ENCODE assay signal across 18 cellular contexts in the genomic region with DNA sequence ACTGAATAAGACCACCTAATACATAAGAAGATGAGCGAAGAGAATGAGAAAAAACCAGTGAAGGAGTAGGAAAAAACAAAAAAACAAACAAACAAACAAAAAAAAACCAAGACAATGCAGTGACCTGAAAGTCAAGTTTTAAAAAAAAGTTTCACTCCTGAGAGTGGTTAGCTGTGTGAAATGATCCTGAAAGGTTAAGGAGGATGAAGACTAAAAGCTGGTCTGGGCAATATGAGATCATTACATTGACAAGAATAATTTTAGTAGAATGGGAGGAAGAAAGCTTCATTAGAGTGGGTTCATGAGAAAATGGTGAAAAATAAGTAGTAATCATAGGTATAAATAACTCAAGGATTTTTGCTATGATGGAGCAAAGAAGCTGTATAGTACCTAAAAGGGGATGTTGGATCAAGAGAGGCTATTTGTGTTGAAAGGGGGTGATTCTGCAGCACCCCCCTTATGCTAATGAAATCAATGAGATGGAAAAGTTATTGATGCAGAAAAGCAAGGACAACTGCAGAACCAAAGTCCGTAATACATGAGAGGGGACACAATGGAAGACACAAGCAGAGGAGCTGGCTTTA.
A peak's percentile ranks its signal among the peaks of the same experiment; 100 is the strongest.
DNase-seq lines count a peak whose midpoint lies in the region; ATAC-seq, FAIRE-seq and TF ChIP-seq lines count a peak whose summit lies in the region.
"Had no signal": no experiment of that assay in that cellular context is flagged by ENCODE, and none has a peak within 500 bp of the region (broad histone marks: within the 10 kb centered on the region; RNA-seq: fewer than 3 reads in every experiment).

No MANE protein-coding gene starts in this region.

- H3K27ac ChIP-seq in GM12878 (ENCODE audit: control insufficient read depth, insufficient read depth): no peak overlapping the region
- no peak overlapping the region for H3K27ac ChIP-seq in PC-3 (ENCODE audit: low read length)
- H3K27ac ChIP-seq: left ventricle myocardium inferior, SK-N-MC had no signal

- H3F3A ChIP-seq in PC-3 (ENCODE audit: low read length, unreplicated experiment): no peaks in the 10 kb centered on the region

- H3K9me3 ChIP-seq in GM12878 (replicated peaks; ENCODE audit: control insufficient read depth, insufficient read depth, low read length) (peaks cover 5% of the 10 kb centered on the region; the same call in 1 of the 3 replicates), PC-3 (ENCODE audit: low read length) (no peaks in the 10 kb centered on the region)
- H3K9me3 ChIP-seq: left ventricle myocardium inferior had no signal

- CTCF ChIA-PET in GM12878 (lab: Yijun Ruan, JAX) (interaction anchor here (0.7 to 1.8 kb wide), 7 partner anchors 8 to 838 kb away, joined by 3 to 6 read pairs (median 3); no protein-coding TSS in a partner anchor), PC-3 (lab: Charles Lee) (no interaction called here)

- BruUV-seq in GM12878 (replicated peaks; lab: Mats Ljungman, UMichigan): no TSS peak
- BruUV-seq in PC-3 (replicated peaks; lab: Mats Ljungman, UMichigan): no TSS peak

- peaks cover 16% of the 10 kb centered on the region for H3K4me1 ChIP-seq in GM12878 (ENCODE audit: control insufficient read depth, insufficient read depth, low read length)
- H3K4me1 ChIP-seq in PC-3 (ENCODE audit: insufficient read depth, low read length): no peaks in the 10 kb centered on the region

- ATAC-seq in GM19351 (IDR thresholded peaks at IDR 0.05; ENCODE audit: unreplicated experiment) (peak; percentile 77), HG02852 (IDR thresholded peaks at IDR 0.05; ENCODE audit: unreplicated experiment) (peak; percentile 71), GM12878 (peak; percentile 79), esophagus mucosa (no peak), HG03457 (IDR thresholded peaks at IDR 0.05; ENCODE audit: unreplicated experiment) (no peak), PC-3 (no peak)
- ATAC-seq: activated CD8-positive, alpha-beta T cell treated with anti-CD3 and anti-CD28 coated beads for 36 hours had no signal

- TF ChIP-seq EP300 in GM12878 (IDR thresholded peaks at IDR 0.05; ENCODE audit: borderline replicate concordance in 1 of 2, control insufficient read depth in 1 of 2, low read depth in 2 of 2, low read length in 2 of 2): no peak

- SMC1A ChIA-PET in GM12878 (lab: Charles Lee; ENCODE audit: uncharacterized antibody, unreplicated experiment): interaction anchor here (0.6 to 3.8 kb wide), 8 partner anchors 10 to 71 kb away, joined by 3 to 24 read pairs (median 4); no protein-coding TSS in a partner anchor

- in situ Hi-C loops in GM12878 (cut with MboI): no loop called here

- DNase-seq in GM12891 (ENCODE audit: insufficient read length, low spot score) (no peak), GM12878 (ENCODE audit: low read depth, low spot score) (no peak), H54 (ENCODE audit: insufficient read length, low spot score) (no peak), PC-3 (no peak)
- DNase-seq: activated CD8-positive, alpha-beta T cell treated with anti-CD3 and anti-CD28 coated beads for 36 hours; aorta; left ventricle myocardium inferior; NCI-H2081; NCI-H526; stimulated activated CD4-positive, alpha-beta T cell treated with anti-CD3 and anti-CD28 coated beads, Interleukin-12 subunit alpha, Interleukin-12 subunit beta, amount 100 ng/mL, for 4 hours had no signal

- FAIRE-seq in GM12891 (lab: Jason Lieb, UNC): no peak
- FAIRE-seq in GM12878 (lab: Jason Lieb, UNC): peak; percentile 71
- FAIRE-seq in H54 (lab: Jason Lieb, UNC): no peak
- FAIRE-seq: D721Med, frontal cortex, urothelium cell line had no signal

- RAD21 ChIA-PET in GM12878 (lab: Charles Lee; ENCODE audit: unreplicated experiment): interaction anchor here (1.0 to 1.2 kb wide), 4 partner anchors 16 to 351 kb away, joined by 3 to 4 read pairs (median 3); no protein-coding TSS in a partner anchor

- TF ChIP-seq RAD21 in GM12878 (IDR thresholded peaks at IDR 0.05; ENCODE audit: insufficient read depth, low read depth, low read length): no peak

- POLR2A ChIA-PET in GM12878 (lab: Charles Lee) (interaction anchor here (0.6 to 0.8 kb wide), 2 partner anchors 14 to 23 kb away, joined by 3 to 4 read pairs; no protein-coding TSS in a partner anchor), PC-3 (lab: Charles Lee; ENCODE audit: unreplicated experiment) (no interaction called here)

- H3K79me2 ChIP-seq in GM12878 (ENCODE audit: control insufficient read depth, insufficient read depth, low read length) (peaks cover 30% of the 10 kb centered on the region), PC-3 (ENCODE audit: low read length) (peaks cover 15% of the 10 kb centered on the region)

- peaks cover 0 to 13% of the 10 kb centered on the region in 2 experiments for H3K36me3 ChIP-seq in GM12878 (ENCODE audit: control insufficient read depth in 2 of 2, insufficient read depth in 2 of 2, low read length in 1 of 2)
- H3K36me3 ChIP-seq in PC-3 (ENCODE audit: low read depth, low read length): no peaks in the 10 kb centered on the region

- intact Hi-C loops in GM12878 (cut with micrococcal nuclease; ENCODE audit: unreplicated experiment): no loop called here
- intact Hi-C loops in PC-3 (cut with micrococcal nuclease): no loop called here

- H3K9ac ChIP-seq in GM12878 (ENCODE audit: control insufficient read depth, insufficient read depth, low read length) (no peak overlapping the region), PC-3 (ENCODE audit: low read length) (no peak overlapping the region)

- H3K4me2 ChIP-seq in GM12878 (ENCODE audit: control insufficient read depth, insufficient read depth) (peak overlapping the region; percentile 49), PC-3 (ENCODE audit: low read length) (no peak overlapping the region)

- H3K4me3 ChIP-seq in GM12878: no peak overlapping the region
- no peak overlapping the region for H3K4me3 ChIP-seq in PC-3 (ENCODE audit: low read length)
- H3K4me3 ChIP-seq: left ventricle myocardium inferior, SK-N-MC had no signal

- TF ChIP-seq CTCF in GM12878 (IDR thresholded peaks at IDR 0.05 in 2 of 3, conservative IDR thresholded peaks at IDR 0.05 in 1 of 3; ENCODE audit: control insufficient read depth in 2 of 3, extremely low read depth in 1 of 3, insufficient read depth in 1 of 3, low read depth in 3 of 3, low read length in 3 of 3): no peak
- no peak for TF ChIP-seq CTCF in PC-3 (conservative IDR thresholded peaks at IDR 0.05; ENCODE audit: low read depth, low read length)

- TF ChIP-seq POLR2A in GM12891 (IDR thresholded peaks at IDR 0.05; ENCODE audit: low read depth, low read length): no peak
- TF ChIP-seq POLR2A in GM12878 (IDR thresholded peaks at IDR 0.05; ENCODE audit: low read depth, low read length): no peak
- no peak for TF ChIP-seq POLR2A in H54 (IDR thresholded peaks at IDR 0.05; ENCODE audit: low read depth, low read length)

- no peaks in the 10 kb centered on the region for H3K9me2 ChIP-seq in PC-3 (replicated peaks; ENCODE audit: low read length)

- WGBS in GM12878 (ENCODE audit: insufficient coverage, insufficient replicate concordance, low lambda C conversion rate, missing lambda C conversion rate): 39% methylated on average over 2 of the region's 2 CpGs

- H4K20me1 ChIP-seq in GM12878 (ENCODE audit: control insufficient read depth, insufficient read depth): peaks cover 3% of the 10 kb centered on the region; the same call in 1 of the 2 replicates
- 0 out of 2 replicates have a peak, but pooled peaks cover 3% of the 10 kb centered on the region for H4K20me1 ChIP-seq in PC-3 (ENCODE audit: low read length)

- H2AFZ ChIP-seq in GM12878 (ENCODE audit: control insufficient read depth, low read depth, low read length): no peak overlapping the region
- no peak overlapping the region for H2AFZ ChIP-seq in PC-3 (ENCODE audit: low read length)

- H3K27me3 ChIP-seq in GM12878 (replicated peaks in 1 of 2; ENCODE audit: control insufficient read depth in 2 of 2, insufficient read depth in 2 of 2, low read length in 1 of 2) (no peaks in the 10 kb centered on the region), PC-3 (ENCODE audit: low read length) (no peaks in the 10 kb centered on the region)

TF ChIP-seq in GM12891, 5 proteins besides CTCF, POLR2A, EP300 and RAD21:
- peak; percentile 34 for TF ChIP-seq PAX5 (IDR thresholded peaks at IDR 0.05; ENCODE audit: insufficient read depth, low read length, severe bottlenecking)
- TF ChIP-seq POU2F2 (IDR thresholded peaks at IDR 0.05; ENCODE audit: low read depth, low read length): no peak
- no peak for TF ChIP-seq SPI1 (IDR thresholded peaks at IDR 0.05; ENCODE audit: low read depth, low read length)

TF ChIP-seq in GM12878, 131 proteins besides CTCF, POLR2A, EP300 and RAD21 (continues in another document):
- TF ChIP-seq SMC3 (IDR thresholded peaks at IDR 0.05; ENCODE audit: borderline replicate concordance, low read length) (no peak), NFIC (IDR thresholded peaks at IDR 0.05; ENCODE audit: low read depth, low read length) (peak; percentile 75), MTA2 (IDR thresholded peaks at IDR 0.05; ENCODE audit: low read depth) (peak; percentile 15; the same call in 1 of the 2 replicates), TCF12 (IDR thresholded peaks at IDR 0.05; ENCODE audit: low read depth, low read length) (no peak), FOXM1 (IDR thresholded peaks at IDR 0.05; ENCODE audit: low read depth, low read length) (peak; percentile 65; the same call in 1 of the 2 replicates), MEF2A (IDR thresholded peaks at IDR 0.05; ENCODE audit: insufficient read depth, low read depth, low read length) (0 out of 2 replicates have a peak, but pooled peaks have one; percentile 56), NBN (IDR thresholded peaks at IDR 0.05) (0 out of 2 replicates have a peak, but pooled peaks have one; percentile 27), MTA3 (IDR thresholded peaks at IDR 0.05; ENCODE audit: borderline replicate concordance, low read length) (no peak), JUNB (IDR thresholded peaks at IDR 0.05) (peak; percentile 48), STAT1 (conservative IDR thresholded peaks at IDR 0.05) (no peak), GATAD2B (conservative IDR thresholded peaks at IDR 0.05; ENCODE audit: low read depth) (no peak), SMAD5 (IDR thresholded peaks at IDR 0.05; ENCODE audit: low read depth) (no peak), SP1 (IDR thresholded peaks at IDR 0.05; ENCODE audit: low read depth, low read length) (no peak), RUNX3 (IDR thresholded peaks at IDR 0.05; ENCODE audit: low read length) (peak; percentile 67; the same call in 1 of the 2 replicates)
- TF ChIP-seq, protein P1, sequence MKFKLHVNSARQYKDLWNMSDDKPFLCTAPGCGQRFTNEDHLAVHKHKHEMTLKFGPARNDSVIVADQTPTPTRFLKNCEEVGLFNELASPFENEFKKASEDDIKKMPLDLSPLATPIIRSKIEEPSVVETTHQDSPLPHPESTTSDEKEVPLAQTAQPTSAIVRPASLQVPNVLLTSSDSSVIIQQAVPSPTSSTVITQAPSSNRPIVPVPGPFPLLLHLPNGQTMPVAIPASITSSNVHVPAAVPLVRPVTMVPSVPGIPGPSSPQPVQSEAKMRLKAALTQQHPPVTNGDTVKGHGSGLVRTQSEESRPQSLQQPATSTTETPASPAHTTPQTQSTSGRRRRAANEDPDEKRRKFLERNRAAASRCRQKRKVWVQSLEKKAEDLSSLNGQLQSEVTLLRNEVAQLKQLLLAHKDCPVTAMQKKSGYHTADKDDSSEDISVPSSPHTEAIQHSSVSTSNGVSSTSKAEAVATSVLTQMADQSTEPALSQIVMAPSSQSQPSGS (IDR thresholded peaks at IDR 0.05; ENCODE audit: low read length): peak; percentile 80; the same call in 1 of the 2 replicates

Comparison
In these comparisons a context has a peak if more than half of its experiments do, and no peak if none do; other contexts are left out.
1. ATAC-seq: peak in GM19351 (single experiment), HG02852 (single experiment) and GM12878 (single experiment); none in esophagus mucosa (single experiment), HG03457 (single experiment) and PC-3 (single experiment).